8 cellular contexts compared by ENCODE assay signal in genomic region chr4:184824776-184825393, GRCh38. TPM values are rescaled to one million over a fixed set of nuclear protein-coding genes. Genes with fewer than 3 reads are reported as not detected.
DNase-seq lines count a peak whose midpoint lies in the region; ATAC-seq and TF ChIP-seq lines count a peak whose summit lies in the region.

No MANE protein-coding gene starts in this region.

- H3K9me3 ChIP-seq in AG04450 (ENCODE audit: control insufficient read depth, insufficient read depth, low read length) (no peaks in the 10 kb centered on the region), gastroesophageal sphincter (no peaks in the 10 kb centered on the region)

- TF ChIP-seq POLR2A in gastroesophageal sphincter (IDR thresholded peaks at IDR 0.05): no peak

- CTCF ChIA-PET in AG04450 (lab: Charles Lee): interaction anchor here (1.4 kb wide), 1 partner anchor 79 kb away, joined by 5 read pairs; no protein-coding TSS in a partner anchor

- WGBS in gastroesophageal sphincter (ENCODE audit: low coverage in 1 of 2), 2 donors: 26 to 34% methylated on average over 6 to 10 of the region's 18 CpGs

- no peak for TF ChIP-seq EP300 in gastroesophageal sphincter (IDR thresholded peaks at IDR 0.05)

- peak overlapping the region; percentile 65 for H3K4me3 ChIP-seq in AG04450 (ENCODE audit: low read depth, low read length)
- peak overlapping the region; percentile 51 to 88 for H3K4me3 ChIP-seq in gastroesophageal sphincter
- H3K4me3 ChIP-seq in skeletal muscle cell (ENCODE audit: low read depth, low read length): peak overlapping the region; percentile 61

- DNase-seq in AG04450 (ENCODE audit: low read depth, low spot score) (no peak), skeletal muscle cell (ENCODE audit: low read depth) (no peak), D341Med (ENCODE audit: low spot score) (no peak), GM13976 (ENCODE audit: low spot score) (no peak)
- peak; percentile 22 to 29 for DNase-seq in activated CD4-positive, alpha-beta T cell treated with anti-CD3 and anti-CD28 coated beads, Interleukin-2, amount 50 U/mL, for 48 hours

- no peaks in the 10 kb centered on the region for H3K36me3 ChIP-seq in gastroesophageal sphincter

- peaks cover 4% of the 10 kb centered on the region for H3K27me3 ChIP-seq in AG04450 (ENCODE audit: control insufficient read depth, insufficient read depth, low read length)
- H3K27me3 ChIP-seq in gastroesophageal sphincter: no peaks in the 10 kb centered on the region

- H3K4me1 ChIP-seq in gastroesophageal sphincter: peaks cover 0 to 39% (median 9%) of the 10 kb centered on the region in 3 donors

- TF ChIP-seq CTCF in AG04450 (IDR thresholded peaks at IDR 0.05; ENCODE audit: low read depth, low read length) (no peak), gastroesophageal sphincter (IDR thresholded peaks at IDR 0.05) (no peak), GM13976 (IDR thresholded peaks at IDR 0.05; ENCODE audit: borderline replicate concordance, control extremely low read depth, extremely low read depth, insufficient read depth, missing control alignments) (no peak)

- POLR2A ChIA-PET in AG04450 (lab: Yijun Ruan, JAX): interaction anchor here (1.0 to 1.8 kb wide), 2 partner anchors 21 to 79 kb away, joined by 3 to 4 read pairs; no protein-coding TSS in a partner anchor

- ATAC-seq in GM19043 (IDR thresholded peaks at IDR 0.05; ENCODE audit: low read depth, unreplicated experiment) (peak; percentile 14), HG03442 (IDR thresholded peaks at IDR 0.05; ENCODE audit: unreplicated experiment) (peak; percentile 11), gastroesophageal sphincter (no peak)

- in situ Hi-C loops in GM13976 (cut with MboI; ENCODE audit: low sequenced_read_pairs, unreplicated experiment): no loop called here

- H3K27ac ChIP-seq in AG04450 (ENCODE audit: low read depth, low read length) (no peak overlapping the region), gastroesophageal sphincter (peak overlapping the region in 3 of 4 donors; percentile 85 to 93 (median 92))

RNA-seq across cellular contexts. Expression of gene ACSL1, which starts 0.9 kb away (rescaled TPM):
- polyA plus RNA-seq in AG04450 (2011; rRNA removed): 20.3 and 23.9 TPM in 2 replicates
- polyA minus RNA-seq in AG04450 (2011; rRNA and poly(A)+ RNA removed): 27.7 and 28.5 TPM in 2 replicates
- total RNA-seq in gastroesophageal sphincter: 10 to 100 TPM; 48.5 to 98.8 (median 55.3) TPM

Comparison
In these comparisons a context has a peak if more than half of its experiments do, and no peak if none do; other contexts are left out.
1. DNase-seq: peak in activated CD4-positive, alpha-beta T cell treated with anti-CD3 and anti-CD28 coated beads, Interleukin-2, amount 50 U/mL, for 48 hours (2 of 2); none in AG04450 (single experiment), skeletal muscle cell (single experiment), D341Med (single experiment) and GM13976 (single experiment).
2. Peak in every context shown above with its lines, with median percentiles within 50 percentile points of each other: H3K4me3 ChIP-seq.